11 cellular contexts compared by ENCODE assay signal in genomic region chr1:244210884-244211558, GRCh38.
DNase-seq lines count a peak whose midpoint lies in the region; ATAC-seq and TF ChIP-seq lines count a peak whose summit lies in the region.
"Had no signal": no experiment of that assay in that cellular context is flagged by ENCODE, and none has a peak within 500 bp of the region (broad histone marks: within the 10 kb centered on the region; RNA-seq: fewer than 3 reads in every experiment).

No MANE protein-coding gene starts in this region.

- TF ChIP-seq POLR2A in esophagus muscularis mucosa (IDR thresholded peaks at IDR 0.05; ENCODE audit: low read depth): no peak

- H3K27me3 Mint-ChIP-seq in GM23338 (ENCODE audit: insufficient read depth, low read depth, poor library complexity): peaks cover 2% of the 10 kb centered on the region

- peak overlapping the region; percentile 85; the same call in 1 of the 2 replicates for H2AFZ ChIP-seq in GM23338

- no peak overlapping the region for H3K4me3 ChIP-seq in AG09309 (ENCODE audit: control insufficient read depth, low read depth, low read length)
- H3K4me3 ChIP-seq in GM23338: no peak overlapping the region
- H3K4me3 ChIP-seq in astrocyte of the cerebellum (ENCODE audit: low read depth, low read length): no peak overlapping the region
- no peak overlapping the region for H3K4me3 ChIP-seq in left lung
- no peak overlapping the region for H3K4me3 ChIP-seq in esophagus muscularis mucosa

- TF ChIP-seq CTCF in AG09309 (IDR thresholded peaks at IDR 0.05; ENCODE audit: control insufficient read depth, insufficient read depth, low read depth, low read length, missing control alignments) (peak; percentile 49), GM23338 (conservative IDR thresholded peaks at IDR 0.05; ENCODE audit: low read depth in 2 of 2) (peak; percentile 80 to 87), astrocyte of the cerebellum (IDR thresholded peaks at IDR 0.05; ENCODE audit: low read depth, low read length, missing control alignments) (peak; percentile 38), left lung (IDR thresholded peaks at IDR 0.05) (no peak), esophagus muscularis mucosa (IDR thresholded peaks at IDR 0.05) (peak in 1 of 3 experiments; percentile 27)

- H3K27me3 ChIP-seq in GM23338 (ENCODE audit: insufficient read depth): no peaks in the 10 kb centered on the region
- no peaks in the 10 kb centered on the region for H3K27me3 ChIP-seq in left lung
- no peaks in the 10 kb centered on the region for H3K27me3 ChIP-seq in esophagus muscularis mucosa

- ATAC-seq in GM23338 (peak; percentile 98), left lung (peak; percentile 60)
- ATAC-seq: naive thymus-derived CD4-positive, alpha-beta T cell had no signal

- DNase-seq in AG09309 (ENCODE audit: low read depth): no peak
- peak; percentile 89 for DNase-seq in GM23338 (ENCODE audit: low spot score)
- no peak for DNase-seq in astrocyte of the cerebellum (ENCODE audit: low read depth)
- DNase-seq in left lung: peak in 1 of 2 donors; percentile 64
- DNase-seq in NCI-H345 (lab: John Stamatoyannopoulos, UW): no peak
- no peak for DNase-seq in midbrain (lab: John Stamatoyannopoulos, UW)
- DNase-seq in GOT3 (lab: John Stamatoyannopoulos, UW): no peak
- DNase-seq in esophagus muscularis mucosa (ENCODE audit: extremely low spot score): no peak
- DNase-seq: effector CD4-positive, alpha-beta T cell; SHP77 treated with DMSO at 0.1 percent for 48 hours had no signal

- H3K4me1 ChIP-seq in GM23338 (ENCODE audit: insufficient read depth) (no peaks in the 10 kb centered on the region), left lung (peaks cover 0 to 5% of the 10 kb centered on the region in 2 donors), esophagus muscularis mucosa (peaks cover 13 to 49% (median 36%) of the 10 kb centered on the region in 4 donors)

- H3K9me3 Mint-ChIP-seq in GM23338: peaks cover 9% of the 10 kb centered on the region; the same call in 2 of the 3 replicates

- H3K9me3 ChIP-seq in left lung (no peaks in the 10 kb centered on the region), esophagus muscularis mucosa (peaks cover 0 to 3% (median 0%) of the 10 kb centered on the region in 4 donors)

- no peak overlapping the region for H3K27ac Mint-ChIP-seq in GM23338
- H3K27ac Mint-ChIP-seq: naive thymus-derived CD4-positive, alpha-beta T cell had no signal

- peaks cover 3% of the 10 kb centered on the region; the same call in 2 of the 3 replicates for H3K36me3 Mint-ChIP-seq in GM23338 (ENCODE audit: low read depth)
- H3K36me3 Mint-ChIP-seq: naive thymus-derived CD4-positive, alpha-beta T cell had no signal

- H3K4me2 ChIP-seq in GM23338: no peak overlapping the region

- H3K79me2 ChIP-seq in GM23338 (replicated peaks; ENCODE audit: insufficient read depth): no peaks in the 10 kb centered on the region

- H3K27ac ChIP-seq in GM23338 (ENCODE audit: low read depth) (no peak overlapping the region), left lung (no peak overlapping the region), esophagus muscularis mucosa (replicated peaks in 1 of 4) (no peak overlapping the region)

- H3K9me2 ChIP-seq in GM23338 (ENCODE audit: insufficient read depth): no peaks in the 10 kb centered on the region; the same call in 1 of the 2 replicates

- H3K36me3 ChIP-seq in GM23338 (ENCODE audit: insufficient read depth): no peaks in the 10 kb centered on the region
- H3K36me3 ChIP-seq in left lung: no peaks in the 10 kb centered on the region
- no peaks in the 10 kb centered on the region for H3K36me3 ChIP-seq in esophagus muscularis mucosa

- in situ Hi-C loops in astrocyte of the cerebellum (cut with HindIII; ENCODE audit: low sequenced_read_pairs): no loop called here

- H3F3A ChIP-seq in GM23338 (replicated peaks; ENCODE audit: low read depth): no peaks in the 10 kb centered on the region

- 93% methylated on average over 19 of the region's 28 CpGs for WGBS in esophagus muscularis mucosa

- H4K20me1 ChIP-seq in GM23338 (replicated peaks; ENCODE audit: insufficient read depth): no peaks in the 10 kb centered on the region

- TF ChIP-seq EP300 in esophagus muscularis mucosa (IDR thresholded peaks at IDR 0.05): no peak

- no peak overlapping the region for H3K4me3 Mint-ChIP-seq in GM23338
- H3K4me3 Mint-ChIP-seq: naive thymus-derived CD4-positive, alpha-beta T cell had no signal

- peaks cover 8% of the 10 kb centered on the region; the same call in 2 of the 3 replicates for H3K4me1 Mint-ChIP-seq in GM23338

- intact Hi-C loops in left lung (cut with DNase I): no loop called here
- intact Hi-C loops in esophagus muscularis mucosa (cut with DNase I): no loop called here

TF ChIP-seq in GM23338, 12 proteins besides CTCF, POLR2A, EP300 and RAD21:
- TF ChIP-seq ETS1 (IDR thresholded peaks at IDR 0.05) (no peak), EZH2 (IDR thresholded peaks at IDR 0.05; ENCODE audit: low read depth, unreplicated experiment) (no peak), ZNF114 (CRISPR knock-in tag; IDR thresholded peaks at IDR 0.05) (0 out of 2 replicates have a peak, but pooled peaks have one; percentile 21), EZH2phosphoT487 (IDR thresholded peaks at IDR 0.05; ENCODE audit: unreplicated experiment) (no peak), NANOG (IDR thresholded peaks at IDR 0.05; ENCODE audit: borderline replicate concordance) (no peak)

Comparison
In these comparisons a context has a peak if more than half of its experiments do, and no peak if none do; other contexts are left out.
1. CTCF ChIP-seq: peak in AG09309 (single experiment), GM23338 (2 of 2) and astrocyte of the cerebellum (single experiment); none in left lung (0 of 2).